8 cellular contexts compared by ENCODE assay signal in genomic region chr2:120343433-120344105, GRCh38. TPM values are rescaled to one million over a fixed set of nuclear protein-coding genes. Genes with fewer than 3 reads are reported as not detected.
DNase-seq lines count a peak whose midpoint lies in the region; ATAC-seq and TF ChIP-seq lines count a peak whose summit lies in the region.

No MANE protein-coding gene starts in this region.

- peaks cover 36% of the 10 kb centered on the region for H3K4me1 ChIP-seq in hepatocyte (ENCODE audit: insufficient read depth)

- no peak overlapping the region for H2AFZ ChIP-seq in hepatocyte

- H3K4me3 Mint-ChIP-seq in T-cell: peak overlapping the region; percentile 55 to 69 (median 63)

- no peaks in the 10 kb centered on the region for H3K36me3 ChIP-seq in hepatocyte (replicated peaks; ENCODE audit: insufficient read depth, low read depth)

- TF ChIP-seq CTCF in astrocyte of the cerebellum (IDR thresholded peaks at IDR 0.05; ENCODE audit: low read depth, low read length, missing control alignments) (peak; percentile 77), hepatocyte (IDR thresholded peaks at IDR 0.05; ENCODE audit: poor library complexity) (peak; percentile 94)

- no peaks in the 10 kb centered on the region for H3K36me3 Mint-ChIP-seq in T-cell

- no peaks in the 10 kb centered on the region for H3K79me2 ChIP-seq in hepatocyte

- peaks cover 67% of the 10 kb centered on the region for H3K27me3 ChIP-seq in hepatocyte

- peak overlapping the region; percentile 93 for H3K4me2 ChIP-seq in hepatocyte

- ATAC-seq in T-cell (replicated peaks in 1 of 4) (peak; percentile 42 to 67 (median 52)), HG02973 (IDR thresholded peaks at IDR 0.05; ENCODE audit: unreplicated experiment) (no peak)

- H3K27ac Mint-ChIP-seq in T-cell: no peak overlapping the region

- H4K20me1 ChIP-seq in hepatocyte (ENCODE audit: insufficient read depth, poor library complexity, severe bottlenecking): no peaks in the 10 kb centered on the region

- in situ Hi-C loops in astrocyte of the cerebellum (cut with HindIII; ENCODE audit: low sequenced_read_pairs): no loop called here

- peaks cover 19 to 28% (median 20%) of the 10 kb centered on the region in 3 donors for H3K4me1 Mint-ChIP-seq in T-cell

- H3K9me2 ChIP-seq in hepatocyte (replicated peaks; ENCODE audit: insufficient read depth): no peaks in the 10 kb centered on the region

- no peaks in the 10 kb centered on the region for H3K9me3 ChIP-seq in hepatocyte (ENCODE audit: low read depth)

- POLR2A ChIA-PET in T-cell (lab: Charles Lee): no interaction called here

- H3K4me3 ChIP-seq in astrocyte of the cerebellum (ENCODE audit: low read depth, low read length): no peak overlapping the region
- H3K4me3 ChIP-seq in hepatocyte: no peak overlapping the region

- peak; percentile 16 for DNase-seq in NCI-H1092 treated with DMSO at 0.1 percent for 48 hours (lab: John Stamatoyannopoulos, UW)
- DNase-seq in NCI-H1092 (lab: John Stamatoyannopoulos, UW): no peak
- DNase-seq in HuH-7.5 (ENCODE audit: low spot score): peak; percentile 94
- peak; percentile 3 to 51 (median 30) for DNase-seq in T-cell
- peak; percentile 43 for DNase-seq in astrocyte of the cerebellum (ENCODE audit: low read depth)
- peak; percentile 94 for DNase-seq in hepatocyte (ENCODE audit: low spot score)
- DNase-seq in renal cortical epithelial cell (ENCODE audit: low read depth): peak; percentile 25

- WGBS in hepatocyte (ENCODE audit: low lambda C conversion rate, missing lambda C conversion rate): 8% methylated on average over 42 of the region's 43 CpGs

- H3K27me3 Mint-ChIP-seq in T-cell: peaks cover 36 to 67% of the 10 kb centered on the region in 2 donors

- H3K27ac ChIP-seq in hepatocyte: no peak overlapping the region

- H3K9me3 Mint-ChIP-seq in T-cell: no peaks in the 10 kb centered on the region

- CTCF ChIA-PET in T-cell (lab: Charles Lee): interaction anchor here in 1 of 2 donors (0.5 kb wide), 1 partner anchor 339 kb away, joined by 3 read pairs; no protein-coding TSS in a partner anchor

RNA-seq across cellular contexts. Expression of gene INHBB, which starts 2.4 kb away (rescaled TPM):
- total RNA-seq in T-cell (under 1 TPM in 3 of 5 donors, not detected in 2; 0.09 to 0.19 (median 0.10) TPM), hepatocyte (4.4 and 6.6 TPM in 2 replicates), renal cortical epithelial cell (0.52 and 3.0 TPM in 2 replicates)
- 1.3 and 2.7 TPM in 2 replicates for polyA plus RNA-seq in hepatocyte
